8 cellular contexts compared by ENCODE assay signal in the genomic region with DNA sequence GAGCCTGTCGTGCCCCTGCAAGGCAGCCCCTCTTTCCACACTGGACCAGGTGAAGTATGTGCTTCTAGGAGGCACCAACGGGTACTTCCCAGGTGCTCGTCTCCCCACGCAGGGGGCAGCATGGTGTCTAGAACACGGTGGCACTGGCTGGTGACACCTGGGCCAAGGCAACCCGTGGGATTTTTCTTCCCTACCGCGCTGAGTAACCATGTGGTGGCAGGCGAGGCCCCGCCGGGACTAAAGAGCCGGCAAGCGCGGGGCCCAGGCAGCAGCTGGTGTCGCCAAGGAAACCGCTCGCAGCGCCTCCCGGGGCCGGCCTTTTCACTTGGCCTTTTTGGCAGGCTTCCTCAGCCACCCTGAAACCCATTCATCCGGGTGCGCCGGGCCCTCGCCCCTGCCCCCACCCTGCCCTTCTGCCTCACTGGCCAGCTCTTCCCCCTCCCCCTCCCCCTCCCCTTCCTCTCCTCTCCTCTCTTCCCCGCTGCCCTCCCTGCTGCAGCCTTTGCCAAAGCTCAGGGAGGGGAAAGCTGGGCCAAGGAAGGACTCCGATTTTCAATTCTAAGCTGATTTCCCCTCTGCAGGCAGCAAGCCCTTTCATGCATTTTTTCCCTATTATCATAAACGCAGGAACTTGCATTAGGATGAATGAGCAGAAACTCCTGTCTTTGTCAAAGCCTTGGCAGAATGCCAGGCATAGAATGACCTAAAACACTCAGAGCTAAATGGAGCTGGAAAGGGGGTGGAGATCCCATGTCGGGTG.
DNase-seq lines count a peak whose midpoint lies in the region; ATAC-seq, FAIRE-seq and TF ChIP-seq lines count a peak whose summit lies in the region.

No MANE protein-coding gene starts in this region.

- intact Hi-C loops in gastrocnemius medialis (cut with DNase I; ENCODE audit: low total_unique reads): loop anchor here (2.0 kb wide), 1 partner anchor 124 kb away; no protein-coding TSS in a partner anchor

- TF ChIP-seq POLR2A in GM12892 (IDR thresholded peaks at IDR 0.05; ENCODE audit: low read depth, low read length) (no peak), gastrocnemius medialis (IDR thresholded peaks at IDR 0.05) (no peak)

- H3K4me1 ChIP-seq in gastrocnemius medialis: peaks cover 25 to 26% of the 10 kb centered on the region in 2 donors

- no peaks in the 10 kb centered on the region for H3K27me3 ChIP-seq in gastrocnemius medialis

- no peaks in the 10 kb centered on the region for H3K9me3 ChIP-seq in gastrocnemius medialis

- ATAC-seq in HG02870 (IDR thresholded peaks at IDR 0.05; ENCODE audit: unreplicated experiment) (peak; percentile 82), gastrocnemius medialis (peak; percentile 91 to 94)

- in situ Hi-C loops in gastrocnemius medialis (cut with MboI; ENCODE audit: low sequenced_read_pairs in 4 of 4): loop anchor here in 1 of 4 donors (5.0 kb wide), 1 partner anchor 35 kb away; no protein-coding TSS in a partner anchor

- H3K27ac ChIP-seq in gastrocnemius medialis: peak overlapping the region; percentile 77 to 84 (median 81)

- peak; percentile 53 to 75 (median 66) for TF ChIP-seq CTCF in gastrocnemius medialis (IDR thresholded peaks at IDR 0.05 in 4 of 5, conservative IDR thresholded peaks at IDR 0.05 in 1 of 5)

- no peaks in the 10 kb centered on the region for H3K36me3 ChIP-seq in gastrocnemius medialis

- peak; percentile 87 for DNase-seq in GM12892 (ENCODE audit: insufficient read length)
- peak; percentile 99 for DNase-seq in NCI-H1694 treated with DMSO at 0.1 percent for 48 hours (lab: John Stamatoyannopoulos, UW)
- peak; percentile 80 for DNase-seq in T1000 (lab: John Stamatoyannopoulos, UW)
- DNase-seq in astrocyte of the hippocampus (ENCODE audit: low read depth, low spot score): peak; percentile 97
- DNase-seq in hippocampal formation (lab: John Stamatoyannopoulos, UW): peak; percentile 91 to 94
- peak; percentile 78 to 87 for DNase-seq in gastrocnemius medialis
- no peak for DNase-seq in OCI-M2 (lab: John Stamatoyannopoulos, UW; ENCODE audit: unreplicated experiment)

- FAIRE-seq in GM12892 (lab: Jason Lieb, UNC): peak; percentile 96

- H3K4me3 ChIP-seq in gastrocnemius medialis: peak overlapping the region in 3 of 4 donors; percentile 10 to 41 (median 25)
